13 cellular contexts compared by ENCODE assay signal in the genomic region with DNA sequence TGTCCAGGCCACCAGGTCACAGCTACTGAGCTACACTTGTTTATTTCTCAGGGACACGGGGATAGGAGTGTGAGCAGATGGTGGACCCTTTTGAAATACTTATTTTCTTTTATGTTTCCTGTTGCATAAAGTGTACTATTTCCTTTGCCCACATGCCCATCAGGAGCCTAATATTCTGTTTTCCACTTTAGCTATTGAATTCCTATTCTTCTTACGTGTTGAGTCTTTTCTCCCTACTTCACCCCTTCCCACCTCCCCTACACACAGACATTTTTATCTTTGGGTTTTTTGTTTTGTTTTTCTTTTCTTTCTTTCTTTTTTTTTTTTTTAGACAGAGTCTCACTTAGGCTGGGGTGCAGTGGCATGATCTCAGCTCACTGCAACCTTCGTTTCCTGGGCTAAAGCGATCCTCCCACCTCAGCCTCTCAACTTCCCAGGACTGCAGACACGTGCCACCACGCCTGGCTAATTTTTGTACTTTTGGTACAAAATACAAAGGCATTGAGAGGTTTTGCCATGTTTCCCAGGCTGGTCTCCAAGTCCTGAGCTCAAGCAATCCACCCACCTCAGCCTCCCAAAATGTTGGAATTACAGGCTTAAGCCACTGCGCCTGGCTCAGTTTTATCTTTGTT. TPM values are rescaled to one million over a fixed set of nuclear protein-coding genes. Genes with fewer than 3 reads are reported as not detected.
"Had no signal": no experiment of that assay in that cellular context is flagged by ENCODE, and none has a peak within 500 bp of the region (broad histone marks: within the 10 kb centered on the region; RNA-seq: fewer than 3 reads in every experiment).

No MANE protein-coding gene starts in this region.

- H3K4me3 ChIP-seq: breast epithelium, hepatocyte, SJSA1, transverse colon had no signal

- H3K4me1 ChIP-seq: breast epithelium, SJSA1, transverse colon had no signal

- H3K36me3 ChIP-seq: breast epithelium, SJSA1, transverse colon had no signal

- H3K9me3 ChIP-seq: breast epithelium, SJSA1, transverse colon had no signal

- H3K27me3 ChIP-seq: breast epithelium, hepatocyte, SJSA1, transverse colon had no signal

- FAIRE-seq: colon had no signal

- DNase-seq: activated CD4-positive, alpha-beta T cell treated with anti-CD3 and anti-CD28 coated beads for 4 hours; activated naive CD8-positive, alpha-beta T cell treated with anti-CD3 and anti-CD28 coated beads for 36 hours; effector CD8-positive, alpha-beta T cell; right cardiac atrium; transverse colon had no signal

- H3K27ac ChIP-seq: breast epithelium, hepatocyte, SJSA1, transverse colon, VCaP had no signal

RNA-seq across cellular contexts. Expression of a gene that starts 5.2 kb away (rescaled TPM):
- total RNA-seq: epithelial cell of proximal tubule, kidney epithelial cell, neural crest cell had no signal
